ENCODE assay signal across 17 cellular contexts in genomic region chr1:222105393-222105737, GRCh38.
DNase-seq lines count a peak whose midpoint lies in the region; ATAC-seq and TF ChIP-seq lines count a peak whose summit lies in the region.
"Had no signal": no experiment of that assay in that cellular context is flagged by ENCODE, and none has a peak within 500 bp of the region (broad histone marks: within the 10 kb centered on the region; RNA-seq: fewer than 3 reads in every experiment).

No MANE protein-coding gene starts in this region.

- no peak overlapping the region for H2AFZ ChIP-seq in PC-3 (ENCODE audit: low read length)

- no peak overlapping the region for H3K27ac Mint-ChIP-seq in chondrocyte (ENCODE audit: unreplicated experiment)

- no peaks in the 10 kb centered on the region for H3K9me2 ChIP-seq in PC-3 (replicated peaks; ENCODE audit: low read length)

- CTCF ChIA-PET in PC-3 (lab: Charles Lee) = interaction anchor here (0.6 to 0.7 kb wide), 2 partner anchors 32 to 401 kb away, joined by 3 read pairs; no protein-coding TSS in a partner anchor

- no TSS peak for BruUV-seq in PC-3 (replicated peaks; lab: Mats Ljungman, UMichigan)

- H3K9me3 ChIP-seq in PC-3 (ENCODE audit: low read length) = no peaks in the 10 kb centered on the region
- H3K9me3 ChIP-seq: left ventricle myocardium inferior, neutrophil, vagina had no signal

- no peaks in the 10 kb centered on the region for H4K20me1 ChIP-seq in PC-3 (ENCODE audit: low read length)

- ATAC-seq in GM21390 (IDR thresholded peaks at IDR 0.05; ENCODE audit: unreplicated experiment) = peak; percentile 62
- ATAC-seq in PC-3 = peak; percentile 92
- no peak for ATAC-seq in HG03159 (IDR thresholded peaks at IDR 0.05; ENCODE audit: unreplicated experiment)

- H4K5ac ChIP-seq in mesendoderm (ENCODE audit: low read length) = no peak overlapping the region

- H3K4me1 Mint-ChIP-seq in chondrocyte (ENCODE audit: low read depth) = no peaks in the 10 kb centered on the region

- H3K56ac ChIP-seq in mesendoderm (ENCODE audit: low read length) = no peak overlapping the region

- peak overlapping the region; percentile 5 for H3K4me2 ChIP-seq in PC-3 (ENCODE audit: low read length)
- H3K4me2 ChIP-seq in mesendoderm (ENCODE audit: low read length) = no peak overlapping the region

- H2AK5ac ChIP-seq in mesendoderm (ENCODE audit: low read length) = no peak overlapping the region

- POLR2A ChIA-PET in PC-3 (lab: Charles Lee; ENCODE audit: unreplicated experiment) = interaction anchor here (0.7 to 0.9 kb wide), 2 partner anchors 9 to 15 kb away, joined by 3 to 4 read pairs; no protein-coding TSS in a partner anchor

- H3F3A ChIP-seq in PC-3 (ENCODE audit: low read length, unreplicated experiment) = no peaks in the 10 kb centered on the region

- no peaks in the 10 kb centered on the region for H3K79me2 ChIP-seq in PC-3 (ENCODE audit: low read length)
- no peaks in the 10 kb centered on the region for H3K79me2 ChIP-seq in mesendoderm (ENCODE audit: control insufficient read depth, insufficient read depth, low read length)

- H3K79me1 ChIP-seq in mesendoderm (ENCODE audit: low read length) = no peaks in the 10 kb centered on the region

- H3K23ac ChIP-seq in mesendoderm (ENCODE audit: low read length) = no peak overlapping the region

- no peak overlapping the region for H2BK15ac ChIP-seq in mesendoderm (replicated peaks; ENCODE audit: low read depth)

- peaks cover 15% of the 10 kb centered on the region for H3K27me3 Mint-ChIP-seq in chondrocyte (ENCODE audit: low read depth)

- no peak overlapping the region for H3K9ac ChIP-seq in PC-3 (ENCODE audit: low read length)
- no peak overlapping the region for H3K9ac ChIP-seq in mesendoderm (ENCODE audit: low read length)

- no peak overlapping the region for H2BK120ac ChIP-seq in mesendoderm (ENCODE audit: low read depth, low read length)

- H3K4me3 ChIP-seq in PC-3 (ENCODE audit: low read length) = no peak overlapping the region
- no peak overlapping the region for H3K4me3 ChIP-seq in mesendoderm (ENCODE audit: low read length)
- H3K4me3 ChIP-seq: left ventricle myocardium inferior, vagina had no signal

- intact Hi-C loops in PC-3 (cut with micrococcal nuclease) = loop anchor here (5.0 to 10.0 kb wide), 2 partner anchors 221 to 363 kb away; partner anchors contain the start of gene DUSP10

- H4K8ac ChIP-seq in mesendoderm (ENCODE audit: low read depth, low read length) = no peak overlapping the region

- peak; percentile 31; the same call in 1 of the 2 replicates for TF ChIP-seq CTCF in PC-3 (conservative IDR thresholded peaks at IDR 0.05; ENCODE audit: low read depth, low read length)
- no peak for TF ChIP-seq CTCF in chondrocyte (IDR thresholded peaks at IDR 0.05)

- no peaks in the 10 kb centered on the region for H3K36me3 Mint-ChIP-seq in chondrocyte (ENCODE audit: low read depth)

- H3K18ac ChIP-seq in mesendoderm (ENCODE audit: low read length) = no peak overlapping the region

- H2BK5ac ChIP-seq in mesendoderm (ENCODE audit: low read length) = no peak overlapping the region

- H3K27ac ChIP-seq in PC-3 (ENCODE audit: low read length) (no peak overlapping the region), mesendoderm (ENCODE audit: low read depth, low read length) (no peak overlapping the region)
- H3K27ac ChIP-seq: HL-60, left ventricle myocardium inferior, neutrophil, vagina had no signal

- H3K4me3 Mint-ChIP-seq in chondrocyte (ENCODE audit: unreplicated experiment) = no peak overlapping the region

- no CpG with 5 or more reads among the region's 1 CpG for WGBS in mesendoderm (ENCODE audit: extremely low coverage, insufficient coverage, low lambda C conversion rate)

- H3K4me1 ChIP-seq in PC-3 (ENCODE audit: insufficient read depth, low read length) (peaks cover 16% of the 10 kb centered on the region), mesendoderm (ENCODE audit: control insufficient read depth, low read depth, low read length) (peaks cover 2% of the 10 kb centered on the region)
- H3K4me1 ChIP-seq: vagina had no signal

- no peak overlapping the region for H3K4ac ChIP-seq in mesendoderm (ENCODE audit: low read depth, low read length)

- H3K36me3 ChIP-seq in PC-3 (ENCODE audit: low read depth, low read length) (no peaks in the 10 kb centered on the region), mesendoderm (ENCODE audit: control insufficient read depth, insufficient read depth, low read length) (no peaks in the 10 kb centered on the region)
- H3K36me3 ChIP-seq: left ventricle myocardium inferior, neutrophil, vagina had no signal

- DNase-seq in NCI-H2029 (lab: John Stamatoyannopoulos, UW) (peak; percentile 6), NCI-H2029 treated with DMSO at 0.1 percent for 48 hours (lab: John Stamatoyannopoulos, UW) (no peak), PC-3 (peak; percentile 86), mesendoderm (peak; percentile 51), chondrocyte (ENCODE audit: low spot score) (no peak), HPDE6-E6E7 (ENCODE audit: extremely low spot score) (no peak)
- DNase-seq: ACHN; activated CD4-positive, alpha-beta T cell treated with anti-CD3 and anti-CD28 coated beads for 1 hour; DMS 273 treated with DMSO at 0.1 percent for 48 hours; left ventricle myocardium inferior; NCI-H1092 treated with DMSO at 0.1 percent for 48 hours; stimulated activated CD4-positive, alpha-beta T cell treated with anti-CD3 and anti-CD28 coated beads, Interleukin-15, amount 100 ng/mL, for 24 hours had no signal

- H3K9me3 Mint-ChIP-seq in chondrocyte (ENCODE audit: low read depth) = no peaks in the 10 kb centered on the region

- H3K27me3 ChIP-seq in PC-3 (ENCODE audit: low read length) (0 out of 2 replicates have a peak, but pooled peaks cover 6% of the 10 kb centered on the region), mesendoderm (ENCODE audit: insufficient read depth, low read length, poor library complexity) (no peaks in the 10 kb centered on the region)
- H3K27me3 ChIP-seq: neutrophil, vagina had no signal

Comparison
In these comparisons a context has a peak if more than half of its experiments do, and no peak if none do; other contexts are left out.
1. DNase-seq: peak in NCI-H2029 (single experiment), PC-3 (single experiment) and mesendoderm (single experiment); none in NCI-H2029 treated with DMSO at 0.1 percent for 48 hours (single experiment), chondrocyte (single experiment) and HPDE6-E6E7 (single experiment).